Comparison of ENCODE assay signal across 10 cellular contexts in the genomic region with DNA sequence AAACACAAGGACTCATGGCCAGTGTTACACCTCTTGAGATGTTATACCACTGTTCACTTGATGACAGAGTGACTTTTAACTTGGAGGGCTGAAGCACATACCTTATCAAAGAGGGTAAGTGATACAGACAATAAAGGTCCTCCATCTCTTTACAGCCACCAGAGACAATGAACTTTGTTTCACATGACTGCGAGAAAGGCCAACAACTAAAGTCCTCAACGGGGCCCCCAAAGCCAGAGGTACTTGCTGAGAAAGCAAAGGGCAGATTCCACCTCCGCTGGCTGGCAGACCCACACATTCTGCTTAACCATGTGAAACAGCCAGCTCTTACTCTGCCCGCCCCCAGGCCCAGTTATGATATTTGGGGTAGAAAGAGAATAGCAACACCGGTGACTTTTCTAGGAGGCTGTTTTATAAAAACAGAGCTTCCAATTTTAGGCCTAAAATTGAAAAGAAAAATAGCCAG. TPM values are rescaled to one million over a fixed set of nuclear protein-coding genes. Genes with fewer than 3 reads are reported as not detected.
DNase-seq lines count a peak whose midpoint lies in the region; ATAC-seq, FAIRE-seq and TF ChIP-seq lines count a peak whose summit lies in the region.
"Had no signal": no experiment of that assay in that cellular context is flagged by ENCODE, and none has a peak within 500 bp of the region (broad histone marks: within the 10 kb centered on the region; RNA-seq: fewer than 3 reads in every experiment).

No MANE protein-coding gene starts in this region.

- peaks cover 20% of the 10 kb centered on the region for H3K36me3 Mint-ChIP-seq in activated T-cell treated with anti-CD3 and anti-CD28 coated beads, Interleukin-2, amount 50 U/mL, for 24 hours (ENCODE audit: low read depth)
- H3K36me3 Mint-ChIP-seq in activated T-cell treated with anti-CD3 and anti-CD28 coated beads, Interleukin-2, amount 50 U/mL, for 4 hours (ENCODE audit: insufficient read depth), result peaks cover 6% of the 10 kb centered on the region
- H3K36me3 Mint-ChIP-seq in type B pancreatic cell, result peaks cover 3% of the 10 kb centered on the region
- H3K36me3 Mint-ChIP-seq: neural progenitor cell had no signal

- in situ Hi-C loops in GM12878 (cut with MboI), result no loop called here

- TF ChIP-seq RAD21 in GM12878 (IDR thresholded peaks at IDR 0.05; ENCODE audit: insufficient read depth, low read depth, low read length), result no peak

- RAD21 ChIA-PET in GM12878 (lab: Charles Lee; ENCODE audit: unreplicated experiment), result interaction anchor here (0.8 to 2.2 kb wide), 8 partner anchors 11 to 138 kb away, joined by 3 to 15 read pairs (median 4); no protein-coding TSS in a partner anchor

- H3K27me3 Mint-ChIP-seq in activated T-cell treated with anti-CD3 and anti-CD28 coated beads, Interleukin-2, amount 50 U/mL, for 24 hours, result no peaks in the 10 kb centered on the region
- H3K27me3 Mint-ChIP-seq in activated T-cell treated with anti-CD3 and anti-CD28 coated beads, Interleukin-2, amount 50 U/mL, for 4 hours (ENCODE audit: low read depth), result no peaks in the 10 kb centered on the region
- H3K27me3 Mint-ChIP-seq in type B pancreatic cell, result no peaks in the 10 kb centered on the region

- SMC1A ChIA-PET in GM12878 (lab: Charles Lee; ENCODE audit: uncharacterized antibody, unreplicated experiment), result interaction anchor here (1.0 to 6.1 kb wide), 10 partner anchors 13 to 108 kb away, joined by 3 to 83 read pairs (median 6); a partner anchor contains a TSS

- no peaks in the 10 kb centered on the region for H3K9me3 Mint-ChIP-seq in activated T-cell treated with anti-CD3 and anti-CD28 coated beads, Interleukin-2, amount 50 U/mL, for 24 hours
- no peaks in the 10 kb centered on the region for H3K9me3 Mint-ChIP-seq in activated T-cell treated with anti-CD3 and anti-CD28 coated beads, Interleukin-2, amount 50 U/mL, for 4 hours
- H3K9me3 Mint-ChIP-seq in type B pancreatic cell, result no peaks in the 10 kb centered on the region
- H3K9me3 Mint-ChIP-seq: neural progenitor cell had no signal

- TF ChIP-seq POLR2A in GM12878 (IDR thresholded peaks at IDR 0.05; ENCODE audit: low read depth, low read length) (no peak), H54 (IDR thresholded peaks at IDR 0.05; ENCODE audit: low read depth, low read length) (no peak)

- peak overlapping the region; percentile 44 for H3K27ac Mint-ChIP-seq in activated T-cell treated with anti-CD3 and anti-CD28 coated beads, Interleukin-2, amount 50 U/mL, for 24 hours
- peak overlapping the region; percentile 37 for H3K27ac Mint-ChIP-seq in type B pancreatic cell
- H3K27ac Mint-ChIP-seq: neural progenitor cell had no signal

- no peak for ATAC-seq in activated T-cell treated with anti-CD3 and anti-CD28 coated beads, Interleukin-2, amount 50 U/mL, for 4 hours
- ATAC-seq in GM12878 (peak; percentile 18), left lobe of liver (peak; percentile 76), HG02870 (IDR thresholded peaks at IDR 0.05; ENCODE audit: unreplicated experiment) (no peak)

- no peak for TF ChIP-seq EP300 in GM12878 (IDR thresholded peaks at IDR 0.05; ENCODE audit: borderline replicate concordance in 1 of 2, control insufficient read depth in 1 of 2, low read depth in 2 of 2, low read length in 2 of 2)

- peak overlapping the region; percentile 15; the same call in 1 of the 2 replicates for H2AFZ ChIP-seq in GM12878 (ENCODE audit: control insufficient read depth, low read depth, low read length)
- H2AFZ ChIP-seq: neural progenitor cell had no signal

- peak overlapping the region; percentile 73 for H3K4me2 ChIP-seq in GM12878 (ENCODE audit: control insufficient read depth, insufficient read depth)
- H3K4me2 ChIP-seq: neural progenitor cell had no signal

- no peaks in the 10 kb centered on the region for H4K20me1 ChIP-seq in GM12878 (ENCODE audit: control insufficient read depth, insufficient read depth)

- 22% methylated on average over 5 of the region's 5 CpGs for WGBS in GM12878 (ENCODE audit: insufficient coverage, insufficient replicate concordance, low lambda C conversion rate, missing lambda C conversion rate)

- peaks cover 38% of the 10 kb centered on the region for H3K4me1 ChIP-seq in GM12878 (ENCODE audit: control insufficient read depth, insufficient read depth, low read length)

- no peaks in the 10 kb centered on the region; the same call in 2 of the 3 replicates for H3K9me3 ChIP-seq in GM12878 (replicated peaks; ENCODE audit: control insufficient read depth, insufficient read depth, low read length)

- no TSS peak for BruUV-seq in GM12878 (replicated peaks; lab: Mats Ljungman, UMichigan)

- peak overlapping the region; percentile 60 for H3K27ac ChIP-seq in GM12878 (ENCODE audit: control insufficient read depth, insufficient read depth)
- H3K27ac ChIP-seq: neural progenitor cell had no signal

- H3K79me2 ChIP-seq in GM12878 (ENCODE audit: control insufficient read depth, insufficient read depth, low read length), result peaks cover 13% of the 10 kb centered on the region

- FAIRE-seq in GM12878 (lab: Jason Lieb, UNC) (no peak), H54 (lab: Jason Lieb, UNC) (no peak)

- intact Hi-C loops in GM12878 (cut with micrococcal nuclease; ENCODE audit: unreplicated experiment), result no loop called here

- TF ChIP-seq CTCF in GM12878 (IDR thresholded peaks at IDR 0.05 in 2 of 3, conservative IDR thresholded peaks at IDR 0.05 in 1 of 3; ENCODE audit: control insufficient read depth in 2 of 3, extremely low read depth in 1 of 3, insufficient read depth in 1 of 3, low read depth in 3 of 3, low read length in 3 of 3), result no peak
- TF ChIP-seq CTCF in type B pancreatic cell (conservative IDR thresholded peaks at IDR 0.05), result no peak

- no peaks in the 10 kb centered on the region for H3K36me3 ChIP-seq in GM12878 (ENCODE audit: control insufficient read depth in 2 of 2, insufficient read depth in 2 of 2, low read length in 1 of 2)
- H3K36me3 ChIP-seq: neural progenitor cell had no signal

- CTCF ChIA-PET in GM12878 (lab: Yijun Ruan, JAX), result interaction anchor here (0.9 to 2.2 kb wide), 4 partner anchors 11 to 28 kb away, joined by 3 to 9 read pairs (median 4); no protein-coding TSS in a partner anchor

- no peak for DNase-seq in activated T-cell treated with anti-CD3 and anti-CD28 coated beads, Interleukin-2, amount 50 U/mL, for 24 hours
- DNase-seq in activated T-cell treated with anti-CD3 and anti-CD28 coated beads, Interleukin-2, amount 50 U/mL, for 4 hours, result no peak
- DNase-seq in GM12878 (ENCODE audit: low read depth, low spot score) (no peak), left lobe of liver (ENCODE audit: low spot score) (peak; percentile 83), type B pancreatic cell (ENCODE audit: extremely low spot score, unreplicated experiment) (no peak), H54 (ENCODE audit: insufficient read length, low spot score) (no peak), NCI-H82 (lab: John Stamatoyannopoulos, UW) (no peak)
- DNase-seq: NCI-H446 had no signal

- H3K4me3 Mint-ChIP-seq in activated T-cell treated with anti-CD3 and anti-CD28 coated beads, Interleukin-2, amount 50 U/mL, for 24 hours, result no peak overlapping the region
- H3K4me3 Mint-ChIP-seq in activated T-cell treated with anti-CD3 and anti-CD28 coated beads, Interleukin-2, amount 50 U/mL, for 4 hours, result no peak overlapping the region
- H3K4me3 Mint-ChIP-seq in type B pancreatic cell, result no peak overlapping the region
- H3K4me3 Mint-ChIP-seq: neural progenitor cell had no signal

- no peaks in the 10 kb centered on the region for H3K27me3 ChIP-seq in GM12878 (replicated peaks in 1 of 2; ENCODE audit: control insufficient read depth in 2 of 2, insufficient read depth in 2 of 2, low read length in 1 of 2)
- H3K27me3 ChIP-seq: neural progenitor cell had no signal

- peaks cover 59% of the 10 kb centered on the region for H3K4me1 Mint-ChIP-seq in activated T-cell treated with anti-CD3 and anti-CD28 coated beads, Interleukin-2, amount 50 U/mL, for 24 hours (ENCODE audit: low read depth)
- peaks cover 41% of the 10 kb centered on the region for H3K4me1 Mint-ChIP-seq in activated T-cell treated with anti-CD3 and anti-CD28 coated beads, Interleukin-2, amount 50 U/mL, for 4 hours (ENCODE audit: low read depth)
- H3K4me1 Mint-ChIP-seq in type B pancreatic cell (ENCODE audit: unreplicated experiment), result peaks cover 19% of the 10 kb centered on the region

- POLR2A ChIA-PET in GM12878 (lab: Charles Lee), result interaction anchor here (0.8 to 1.9 kb wide), 7 partner anchors 10 to 24 kb away, joined by 3 to 9 read pairs (median 5); a partner anchor contains a TSS

- no peak overlapping the region for H3K9ac ChIP-seq in GM12878 (ENCODE audit: control insufficient read depth, insufficient read depth, low read length)
- H3K9ac ChIP-seq: neural progenitor cell had no signal

- H3K4me3 ChIP-seq in GM12878, result peak overlapping the region; percentile 17; the same call in 1 of the 2 replicates
- H3K4me3 ChIP-seq: neural progenitor cell had no signal

RNA-seq across cellular contexts. Expression of a gene that starts 21.4 kb away (rescaled TPM):
- total RNA-seq in activated T-cell treated with anti-CD3 and anti-CD28 coated beads, Interleukin-2, amount 50 U/mL, for 4 hours, result 1 to 10 TPM; 5.8 to 7.5 (median 7.3) TPM
- total RNA-seq in GM12878 (2013; cell fraction: nucleolus; rRNA removed), result 6.1 and 7.6 TPM in 2 replicates
- total RNA-seq in GM12878 (2014; rRNA removed), result 2.4 and 2.8 TPM in 2 replicates
- total RNA-seq in GM12878 (2014; rRNA removed; fragmentation: Illumina TruSeq; extraction: Trizol), result 2.3 and 2.5 TPM in 2 replicates
- total RNA-seq in GM12878 (2021), result 3.5 and 3.7 TPM in 2 replicates
- polyA plus RNA-seq in GM12878 (2011; ENCODE audit: low read depth), result 1.7 TPM
- polyA plus RNA-seq in GM12878 (2011; rRNA removed), result 4.5 and 5.5 TPM in 2 replicates
- 3.1 and 3.5 TPM in 2 replicates for polyA plus RNA-seq in GM12878 (2011; cell fraction: cytosol; rRNA removed)
- polyA plus RNA-seq in GM12878 (2011; cell fraction: nucleus; rRNA removed), result 6.2 and 7.4 TPM in 2 replicates
- 2.1 and 2.6 TPM in 2 replicates for polyA plus RNA-seq in GM12878 (2012)
- polyA plus RNA-seq in GM12878 (2014; fragmentation: Illumina TruSeq; extraction: Trizol), result 1.6 and 1.8 TPM in 2 replicates
- 1 to 10 TPM in 1 of 2 experiments, under 1 TPM in 1; 0.47 to 1.2 TPM for polyA plus RNA-seq in GM12878 (2014; fragmentation: Nextera tagmentation; extraction: Ambion mirVana)
- polyA plus RNA-seq in GM12878 (2014; rRNA removed), result 1.9 TPM in 2 replicates
- 1 to 10 TPM; 1.3 to 1.8 TPM for polyA plus RNA-seq in GM12878 (2016; fragmentation: Nextera tagmentation; extraction: Ambion mirVana)
- 6.0 and 7.6 TPM in 2 replicates for polyA minus RNA-seq in GM12878 (2011; rRNA and poly(A)+ RNA removed)
- polyA minus RNA-seq in GM12878 (2011; cell fraction: cytosol; rRNA and poly(A)+ RNA removed), result 2.4 and 2.9 TPM in 2 replicates
- 5.8 and 7.0 TPM in 2 replicates for polyA minus RNA-seq in GM12878 (2011; cell fraction: nucleus; rRNA and poly(A)+ RNA removed)
- 15.0 TPM for total RNA-seq in left lobe of liver
- 12.9 and 13.5 TPM in 2 replicates for total RNA-seq in type B pancreatic cell (ENCODE audit: low replicate concordance)

RNA-seq across cellular contexts. Expression of a gene that starts 21.9 kb away (rescaled TPM):
- 10 to 100 TPM; 16.0 to 18.2 (median 16.4) TPM for total RNA-seq in activated T-cell treated with anti-CD3 and anti-CD28 coated beads, Interleukin-2, amount 50 U/mL, for 4 hours
- total RNA-seq in GM12878 (2013; cell fraction: nucleolus; rRNA removed), result 12.4 and 15.2 TPM in 2 replicates
- 24.9 and 27.2 TPM in 2 replicates for total RNA-seq in GM12878 (2014; rRNA removed)
- total RNA-seq in GM12878 (2014; rRNA removed; fragmentation: Illumina TruSeq; extraction: Trizol), result 37.2 and 41.0 TPM in 2 replicates
- total RNA-seq in GM12878 (2021), result 18.4 and 19.4 TPM in 2 replicates
- 26.1 TPM for polyA plus RNA-seq in GM12878 (2011; ENCODE audit: low read depth)
- polyA plus RNA-seq in GM12878 (2011; rRNA removed), result 54.4 and 81.5 TPM in 2 replicates
- 28.2 and 33.0 TPM in 2 replicates for polyA plus RNA-seq in GM12878 (2011; cell fraction: cytosol; rRNA removed)
- 18.8 and 24.1 TPM in 2 replicates for polyA plus RNA-seq in GM12878 (2011; cell fraction: nucleus; rRNA removed)
- polyA plus RNA-seq in GM12878 (2012), result 26.8 and 27.8 TPM in 2 replicates
- 43.8 and 44.8 TPM in 2 replicates for polyA plus RNA-seq in GM12878 (2014; fragmentation: Illumina TruSeq; extraction: Trizol)
- polyA plus RNA-seq in GM12878 (2014; fragmentation: Nextera tagmentation; extraction: Ambion mirVana), result 10 to 100 TPM; 36.9 to 43.7 TPM
- polyA plus RNA-seq in GM12878 (2014; rRNA removed), result 29.3 and 30.2 TPM in 2 replicates
- polyA plus RNA-seq in GM12878 (2016; fragmentation: Nextera tagmentation; extraction: Ambion mirVana), result 10 to 100 TPM; 38.9 to 40.5 TPM
- polyA minus RNA-seq in GM12878 (2011; rRNA and poly(A)+ RNA removed), result 20.1 and 26.8 TPM in 2 replicates
- polyA minus RNA-seq in GM12878 (2011; cell fraction: cytosol; rRNA and poly(A)+ RNA removed), result 15.2 and 16.8 TPM in 2 replicates
- 5.7 and 6.6 TPM in 2 replicates for polyA minus RNA-seq in GM12878 (2011; cell fraction: nucleus; rRNA and poly(A)+ RNA removed)
- 33.9 TPM for total RNA-seq in left lobe of liver
- 30.6 and 31.7 TPM in 2 replicates for total RNA-seq in type B pancreatic cell (ENCODE audit: low replicate concordance)

Comparison
In these comparisons a context has a peak if more than half of its experiments do, and no peak if none do; other contexts are left out.
1. ATAC-seq: peak in GM12878 (single experiment) and left lobe of liver (single experiment); none in activated T-cell treated with anti-CD3 and anti-CD28 coated beads, Interleukin-2, amount 50 U/mL, for 4 hours (0 of 2) and HG02870 (single experiment).